In the genomic region with DNA sequence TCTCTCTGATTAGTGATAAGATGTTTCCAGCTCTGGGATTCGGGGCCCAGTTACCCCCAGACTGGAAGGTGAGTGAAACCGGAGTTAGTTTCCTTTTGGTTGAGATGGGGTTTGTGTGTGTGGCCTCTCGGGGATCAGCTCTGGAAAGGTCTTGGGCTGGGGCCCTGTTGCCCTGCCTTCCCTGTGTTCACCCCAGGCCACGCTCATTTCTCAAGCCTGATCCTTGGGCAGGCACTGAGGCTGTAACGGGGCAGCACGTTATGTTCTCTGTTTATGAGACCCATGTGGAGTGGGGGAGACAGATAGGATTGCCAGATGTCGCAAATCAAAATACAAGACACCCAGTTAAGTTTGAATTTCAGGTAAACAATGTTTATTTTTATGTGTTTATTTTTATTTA, we compare ENCODE assay signal across 21 cellular contexts. TPM values are rescaled to one million over a fixed set of nuclear protein-coding genes. Genes with fewer than 3 reads are reported as not detected.
DNase-seq lines count a peak whose midpoint lies in the region; ATAC-seq, FAIRE-seq and TF ChIP-seq lines count a peak whose summit lies in the region.
"Had no signal": no experiment of that assay in that cellular context is flagged by ENCODE, and none has a peak within 500 bp of the region (broad histone marks: within the 10 kb centered on the region; RNA-seq: fewer than 3 reads in every experiment).

No MANE protein-coding gene starts in this region.

- no peak for FAIRE-seq in GM19239 (lab: Jason Lieb, UNC)
- FAIRE-seq: A549, endothelial cell of umbilical vein, islet of Langerhans had no signal

- H3K27me3 Mint-ChIP-seq in activated CD4-positive, alpha-beta T cell treated with anti-CD3 and anti-CD28 coated beads, Interleukin-2, amount 10 ng/mL, durations not matched to agents 7 days and 5 days: no peaks in the 10 kb centered on the region
- no peaks in the 10 kb centered on the region for H3K27me3 Mint-ChIP-seq in activated naive CD8-positive, alpha-beta T cell treated with anti-CD3 and anti-CD28 coated beads, Interleukin-2, amount 10 ng/mL, durations not matched to agents 7 days and 5 days

- POLR2A ChIA-PET in activated CD4-positive, alpha-beta T cell treated with anti-CD3 and anti-CD28 coated beads, Interleukin-2, amount 10 ng/mL, durations not matched to agents 7 days and 5 days (lab: Charles Lee): no interaction called here
- POLR2A ChIA-PET in activated naive CD8-positive, alpha-beta T cell treated with anti-CD3 and anti-CD28 coated beads, Interleukin-2, amount 10 ng/mL, durations not matched to agents 7 days and 5 days (lab: Charles Lee): interaction anchor here (1.5 to 2.0 kb wide), 3 partner anchors 14 to 58 kb away, joined by 3 to 6 read pairs (median 4); partner anchors contain the start of genes PSME3IP1 and RSPRY1
- POLR2A ChIA-PET in PC-3 (lab: Charles Lee; ENCODE audit: unreplicated experiment): no interaction called here

- DNase-seq in activated CD4-positive, alpha-beta T cell treated with anti-CD3 and anti-CD28 coated beads, Interleukin-2, amount 10 ng/mL, durations not matched to agents 7 days and 5 days: no peak
- no peak for DNase-seq in activated CD4-positive, alpha-beta T cell treated with anti-CD3 and anti-CD28 coated beads for 1 hour
- no peak for DNase-seq in activated naive CD8-positive, alpha-beta T cell treated with anti-CD3 and anti-CD28 coated beads, Interleukin-2, amount 10 ng/mL, durations not matched to agents 7 days and 5 days
- DNase-seq in osteoblast (ENCODE audit: insufficient read length, low spot score, missing footprints) (peak; percentile 66), OCI-M1 (lab: John Stamatoyannopoulos, UW) (no peak), PC-3 (no peak), GM19239 (ENCODE audit: insufficient read length, low spot score) (no peak)
- DNase-seq: activated effector memory CD4-positive, alpha-beta T cell treated with anti-CD3 and anti-CD28 coated beads, Interleukin-2, amount 50 U/mL, for 16 hours; body of pancreas; colonic mucosa; DMS53; GM23248; NCI-H1417; NCI-H2171 treated with DMSO at 0.1 percent for 48 hours; nephron progenitor cell; thyroid gland had no signal

- no peak overlapping the region for H2AFZ ChIP-seq in osteoblast (ENCODE audit: low read length)
- H2AFZ ChIP-seq in PC-3 (ENCODE audit: low read length): no peak overlapping the region
- H2AFZ ChIP-seq: GM23248 had no signal

- H3K4me1 Mint-ChIP-seq in activated CD4-positive, alpha-beta T cell treated with anti-CD3 and anti-CD28 coated beads, Interleukin-2, amount 10 ng/mL, durations not matched to agents 7 days and 5 days: peaks cover 86% of the 10 kb centered on the region
- peaks cover 76% of the 10 kb centered on the region for H3K4me1 Mint-ChIP-seq in activated naive CD8-positive, alpha-beta T cell treated with anti-CD3 and anti-CD28 coated beads, Interleukin-2, amount 10 ng/mL, durations not matched to agents 7 days and 5 days

- H3K79me2 ChIP-seq in osteoblast (ENCODE audit: insufficient read depth, low read length) (no peaks in the 10 kb centered on the region), PC-3 (ENCODE audit: low read length) (no peaks in the 10 kb centered on the region)

- H3K4me1 ChIP-seq in osteoblast (ENCODE audit: insufficient read depth, low read length): no peaks in the 10 kb centered on the region
- no peaks in the 10 kb centered on the region for H3K4me1 ChIP-seq in PC-3 (ENCODE audit: insufficient read depth, low read length)
- H3K4me1 ChIP-seq: A549, body of pancreas had no signal

- CTCF ChIA-PET in activated CD4-positive, alpha-beta T cell treated with anti-CD3 and anti-CD28 coated beads, Interleukin-2, amount 10 ng/mL, durations not matched to agents 7 days and 5 days (lab: Charles Lee): interaction anchor here (0.5 to 3.2 kb wide), 5 partner anchors 8 to 444 kb away, joined by 3 to 12 read pairs (median 4); partner anchors contain the start of gene CPNE2
- CTCF ChIA-PET in PC-3 (lab: Charles Lee): no interaction called here

- H4K20me1 ChIP-seq in osteoblast (ENCODE audit: insufficient read depth, low read length) (no peaks in the 10 kb centered on the region), PC-3 (ENCODE audit: low read length) (no peaks in the 10 kb centered on the region)

- H3K27ac ChIP-seq in osteoblast (ENCODE audit: low read depth, low read length): no peak overlapping the region
- no peak overlapping the region for H3K27ac ChIP-seq in PC-3 (ENCODE audit: low read length)
- H3K27ac ChIP-seq: A549, body of pancreas, colonic mucosa, GM23248, thyroid gland had no signal

- intact Hi-C loops in PC-3 (cut with micrococcal nuclease): no loop called here

- H3K27ac Mint-ChIP-seq in activated CD4-positive, alpha-beta T cell treated with anti-CD3 and anti-CD28 coated beads, Interleukin-2, amount 10 ng/mL, durations not matched to agents 7 days and 5 days: peak overlapping the region; percentile 68
- peak overlapping the region; percentile 86 for H3K27ac Mint-ChIP-seq in activated naive CD8-positive, alpha-beta T cell treated with anti-CD3 and anti-CD28 coated beads, Interleukin-2, amount 10 ng/mL, durations not matched to agents 7 days and 5 days
- H3K27ac Mint-ChIP-seq: nephron progenitor cell had no signal

- H3K4me2 ChIP-seq in osteoblast (ENCODE audit: insufficient read depth, low read length) (no peak overlapping the region), PC-3 (ENCODE audit: low read length) (no peak overlapping the region)
- H3K4me2 ChIP-seq: A549 had no signal

- ATAC-seq in HG02642 (IDR thresholded peaks at IDR 0.05; ENCODE audit: poor library complexity, unreplicated experiment) (peak; percentile 6), PC-3 (no peak)
- ATAC-seq in activated naive CD8-positive, alpha-beta T cell treated with anti-CD3 and anti-CD28 coated beads, Interleukin-2, amount 10 ng/mL, durations not matched to agents 7 days and 5 days (ENCODE audit: low read depth): no peak
- ATAC-seq: A549, body of pancreas had no signal

- H3K36me3 ChIP-seq in osteoblast (ENCODE audit: insufficient read depth, low read length): no peaks in the 10 kb centered on the region
- H3K36me3 ChIP-seq in PC-3 (ENCODE audit: low read depth, low read length): no peaks in the 10 kb centered on the region
- H3K36me3 ChIP-seq: colonic mucosa, thyroid gland had no signal

- H3K36me3 Mint-ChIP-seq in activated CD4-positive, alpha-beta T cell treated with anti-CD3 and anti-CD28 coated beads, Interleukin-2, amount 10 ng/mL, durations not matched to agents 7 days and 5 days (ENCODE audit: low read depth): peaks cover 6% of the 10 kb centered on the region
- H3K36me3 Mint-ChIP-seq in activated naive CD8-positive, alpha-beta T cell treated with anti-CD3 and anti-CD28 coated beads, Interleukin-2, amount 10 ng/mL, durations not matched to agents 7 days and 5 days: peaks cover 2% of the 10 kb centered on the region

- TF ChIP-seq CTCF in osteoblast (IDR thresholded peaks at IDR 0.05; ENCODE audit: extremely low read depth, low read depth, low read length): no peak
- TF ChIP-seq CTCF in PC-3 (conservative IDR thresholded peaks at IDR 0.05; ENCODE audit: low read depth, low read length): no peak

- no peak overlapping the region for H3K4me3 Mint-ChIP-seq in activated CD4-positive, alpha-beta T cell treated with anti-CD3 and anti-CD28 coated beads, Interleukin-2, amount 10 ng/mL, durations not matched to agents 7 days and 5 days
- H3K4me3 Mint-ChIP-seq in activated naive CD8-positive, alpha-beta T cell treated with anti-CD3 and anti-CD28 coated beads, Interleukin-2, amount 10 ng/mL, durations not matched to agents 7 days and 5 days: peak overlapping the region; percentile 59
- H3K4me3 Mint-ChIP-seq: nephron progenitor cell had no signal

- BruUV-seq in PC-3 (replicated peaks; lab: Mats Ljungman, UMichigan): no TSS peak

- peaks cover 3% of the 10 kb centered on the region for H3K9me3 Mint-ChIP-seq in activated CD4-positive, alpha-beta T cell treated with anti-CD3 and anti-CD28 coated beads, Interleukin-2, amount 10 ng/mL, durations not matched to agents 7 days and 5 days
- no peaks in the 10 kb centered on the region for H3K9me3 Mint-ChIP-seq in activated naive CD8-positive, alpha-beta T cell treated with anti-CD3 and anti-CD28 coated beads, Interleukin-2, amount 10 ng/mL, durations not matched to agents 7 days and 5 days
- H3K9me3 Mint-ChIP-seq: nephron progenitor cell had no signal

- H3F3A ChIP-seq in PC-3 (ENCODE audit: low read length, unreplicated experiment): no peaks in the 10 kb centered on the region

- no peak overlapping the region for H3K9ac ChIP-seq in PC-3 (ENCODE audit: low read length)
- H3K9ac ChIP-seq: GM23248 had no signal

- no peak overlapping the region for H3K4me3 ChIP-seq in osteoblast (ENCODE audit: insufficient read depth, low read length)
- no peak overlapping the region for H3K4me3 ChIP-seq in PC-3 (ENCODE audit: low read length)
- H3K4me3 ChIP-seq: A549; BLaER1 treated with 17β-estradiol and CSF1 and Interleukin-3, amounts not matched to agents 10 nM and 100 nM; body of pancreas; colonic mucosa; GM23248; thyroid gland had no signal

- H3K27me3 ChIP-seq in osteoblast (ENCODE audit: insufficient read depth, low read length) (no peaks in the 10 kb centered on the region), PC-3 (ENCODE audit: low read length) (no peaks in the 10 kb centered on the region)
- H3K27me3 ChIP-seq: BLaER1 treated with 17β-estradiol and CSF1 and Interleukin-3, amounts not matched to agents 10 nM and 100 nM; body of pancreas; colonic mucosa; thyroid gland had no signal

- no peaks in the 10 kb centered on the region for H3K9me2 ChIP-seq in PC-3 (replicated peaks; ENCODE audit: low read length)

- H3K9me3 ChIP-seq in osteoblast (ENCODE audit: low read depth, low read length): no peaks in the 10 kb centered on the region
- H3K9me3 ChIP-seq in PC-3 (ENCODE audit: low read length): no peaks in the 10 kb centered on the region
- H3K9me3 ChIP-seq: A549, body of pancreas, colonic mucosa, thyroid gland had no signal

RNA-seq across cellular contexts. Expression of gene CPNE2, which starts 35.5 kb away (rescaled TPM):
- total RNA-seq in activated CD4-positive, alpha-beta T cell treated with anti-CD3 and anti-CD28 coated beads, Interleukin-2, amount 10 ng/mL, durations not matched to agents 7 days and 5 days: 1 to 10 TPM; 3.1 to 3.6 TPM
- 10 to 100 TPM; 11.0 to 11.4 TPM for total RNA-seq in activated naive CD8-positive, alpha-beta T cell treated with anti-CD3 and anti-CD28 coated beads, Interleukin-2, amount 10 ng/mL, durations not matched to agents 7 days and 5 days
- total RNA-seq in osteoblast (11.6 and 15.3 TPM in 2 replicates), PC-3 (2014; rRNA removed) (14.5 and 18.1 TPM in 2 replicates)

RNA-seq across cellular contexts. Expression of gene PSME3IP1, which starts 58.0 kb away (rescaled TPM):
- total RNA-seq in activated CD4-positive, alpha-beta T cell treated with anti-CD3 and anti-CD28 coated beads, Interleukin-2, amount 10 ng/mL, durations not matched to agents 7 days and 5 days: 100 to 1,000 TPM; 115 to 137 TPM
- total RNA-seq in activated naive CD8-positive, alpha-beta T cell treated with anti-CD3 and anti-CD28 coated beads, Interleukin-2, amount 10 ng/mL, durations not matched to agents 7 days and 5 days: 100 to 1,000 TPM; 134 to 140 TPM
- 53.9 and 70.2 TPM in 2 replicates for total RNA-seq in osteoblast
- total RNA-seq in PC-3 (2014; rRNA removed): 45.6 and 56.4 TPM in 2 replicates

RNA-seq across cellular contexts. Expression of gene RSPRY1, which starts 58.3 kb away (rescaled TPM):
- 10 to 100 TPM; 32.2 to 34.2 TPM for total RNA-seq in activated CD4-positive, alpha-beta T cell treated with anti-CD3 and anti-CD28 coated beads, Interleukin-2, amount 10 ng/mL, durations not matched to agents 7 days and 5 days
- total RNA-seq in activated naive CD8-positive, alpha-beta T cell treated with anti-CD3 and anti-CD28 coated beads, Interleukin-2, amount 10 ng/mL, durations not matched to agents 7 days and 5 days: 10 to 100 TPM; 29.5 to 34.3 TPM
- 51.6 and 57.2 TPM in 2 replicates for total RNA-seq in osteoblast
- 17.5 and 18.3 TPM in 2 replicates for total RNA-seq in PC-3 (2014; rRNA removed)
